ENCODE assay signal across 8 cellular contexts in genomic region chr3:195129644-195130492, GRCh38.
DNase-seq lines count a peak whose midpoint lies in the region; ATAC-seq, FAIRE-seq and TF ChIP-seq lines count a peak whose summit lies in the region.

No MANE protein-coding gene starts in this region.

- H3K4me3 Mint-ChIP-seq in central memory CD8-positive, alpha-beta T cell = peak overlapping the region; percentile 59

- ATAC-seq in GM19397 (IDR thresholded peaks at IDR 0.05; ENCODE audit: unreplicated experiment) (peak; percentile 90), HG03196 (IDR thresholded peaks at IDR 0.05; ENCODE audit: unreplicated experiment) (peak; percentile 86), left lobe of liver (no peak)
- no peak for ATAC-seq in central memory CD8-positive, alpha-beta T cell (replicated peaks; ENCODE audit: extremely low read depth, poor library complexity, severe bottlenecking)

- DNase-seq in GM10266 (ENCODE audit: extremely low spot score) = peak; percentile 89
- DNase-seq in central memory CD8-positive, alpha-beta T cell (ENCODE audit: low spot score in 2 of 2) = no peak
- no peak for DNase-seq in left lobe of liver (ENCODE audit: low spot score)
- no peak for DNase-seq in RCC 7860 (ENCODE audit: low spot score)
- DNase-seq in OCI-M2 (lab: John Stamatoyannopoulos, UW; ENCODE audit: unreplicated experiment) = no peak
- no peak for DNase-seq in frontal cortex (ENCODE audit: low spot score in 2 of 2)

- peaks cover 40% of the 10 kb centered on the region for H3K4me1 Mint-ChIP-seq in central memory CD8-positive, alpha-beta T cell

- H3K27ac Mint-ChIP-seq in central memory CD8-positive, alpha-beta T cell (ENCODE audit: low read depth) = peak overlapping the region; percentile 24

- H3K9me3 Mint-ChIP-seq in central memory CD8-positive, alpha-beta T cell = no peaks in the 10 kb centered on the region

- H3K36me3 Mint-ChIP-seq in central memory CD8-positive, alpha-beta T cell (ENCODE audit: insufficient read depth) = peaks cover 3% of the 10 kb centered on the region

- H3K27me3 Mint-ChIP-seq in central memory CD8-positive, alpha-beta T cell = no peaks in the 10 kb centered on the region

- no peak for FAIRE-seq in RCC 7860 (lab: Jason Lieb, UNC)
- no peak for FAIRE-seq in frontal cortex (lab: Jason Lieb, UNC)

- TF ChIP-seq CTCF in GM10266 (IDR thresholded peaks at IDR 0.05; ENCODE audit: control insufficient read depth, insufficient read depth, low read depth, missing control alignments) = no peak

Comparison
In these comparisons a context has a peak if more than half of its experiments do, and no peak if none do; other contexts are left out.
1. ATAC-seq: peak in GM19397 (single experiment) and HG03196 (single experiment); none in central memory CD8-positive, alpha-beta T cell (single experiment) and left lobe of liver (single experiment).